29 cellular contexts compared by ENCODE assay signal in the genomic region with DNA sequence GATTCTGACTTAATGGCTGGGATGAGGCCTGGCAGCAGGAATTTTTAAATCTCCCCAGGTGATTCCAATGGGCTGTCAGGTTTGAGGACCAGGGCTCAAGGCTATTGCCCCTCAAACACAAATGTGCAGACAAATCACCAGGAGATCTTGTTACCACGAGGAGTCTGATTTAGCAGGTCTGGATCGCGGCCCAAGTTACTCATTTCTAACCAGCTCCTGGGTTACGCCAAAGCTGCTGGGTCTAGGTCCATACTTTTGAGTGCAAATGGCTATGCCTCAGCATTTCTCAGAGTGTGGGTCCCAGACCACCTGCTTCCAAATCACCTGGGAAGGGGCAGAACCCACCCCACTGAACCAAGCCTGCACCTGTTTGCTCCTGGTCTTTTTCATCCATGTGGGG. TPM values are rescaled to one million over a fixed set of nuclear protein-coding genes. Genes with fewer than 3 reads are reported as not detected.
"Had no signal": no experiment of that assay in that cellular context is flagged by ENCODE, and none has a peak within 500 bp of the region (broad histone marks: within the 10 kb centered on the region; RNA-seq: fewer than 3 reads in every experiment).

No MANE protein-coding gene starts in this region.

- H3K9me3 ChIP-seq: left ventricle myocardium inferior, mucosa of descending colon, ovary, right atrium auricular region, right lobe of liver, tibial nerve, uterus had no signal

- H3K4me3 ChIP-seq: left ventricle myocardium inferior, lung, mucosa of descending colon, ovary, right atrium auricular region, right lobe of liver, smooth muscle cell, tibial nerve, uterus had no signal

- DNase-seq: hypothalamus; immature natural killer cell; left ventricle myocardium inferior; midbrain; mucosa of descending colon; naive thymus-derived CD4-positive, alpha-beta T cell; ovary; right lobe of liver; stimulated activated CD4-positive, alpha-beta T cell treated with anti-CD3 and anti-CD28 coated beads, Interleukin-1b, Interleukin-23, amount 100 ng/mL, for 48 hours; stimulated activated CD4-positive, alpha-beta T cell treated with anti-CD3 and anti-CD28 coated beads, Interleukin-2, amount 100 ng/mL, for 48 hours; stimulated activated CD4-positive, alpha-beta T cell treated with anti-CD3 and anti-CD28 coated beads, Interleukin-4, amount 100 ng/mL, for 4 hours; stimulated activated CD8-positive, alpha-beta memory T cell treated with anti-CD3 and anti-CD28 coated beads, Interleukin-4, amount 100 ng/mL, for 48 hours; stimulated activated naive CD4-positive, alpha-beta T cell treated with Interleukin-2 at 50 U/mL for 16 hours; stimulated activated naive CD8-positive, alpha-beta T cell treated with anti-CD3 and anti-CD28 coated beads, Interleukin-15, amount 100 ng/mL, for 72 hours; substantia nigra; uterus had no signal

- H3K27ac ChIP-seq: ovary, right lobe of liver, uterus had no signal

- H3K4me2 ChIP-seq: smooth muscle cell had no signal

- H3K36me3 ChIP-seq: left ventricle myocardium inferior, ovary, right atrium auricular region, right lobe of liver, tibial nerve, uterus had no signal

- H3K27me3 ChIP-seq: ovary, right atrium auricular region, right lobe of liver, tibial nerve, uterus had no signal

- FAIRE-seq: islet of Langerhans had no signal

- H3K4me1 ChIP-seq: uterus had no signal

RNA-seq across cellular contexts. Expression of gene CNGB1, which starts 33.1 kb away (rescaled TPM):
- total RNA-seq: kidney epithelial cell; left ventricle myocardium inferior; lower leg skin; mesenteric fat pad; myocyte; naive thymus-derived CD4-positive, alpha-beta T cell; natural killer cell treated with Interleukin-12 subunit alpha and Interleukin-12 subunit beta and Interleukin-15 and Interleukin-18, amount 100 ng/mL, for 72 hours; omental fat pad; progenitor cell of endocrine pancreas; right atrium auricular region; right lobe of liver; skeletal muscle tissue; smooth muscle cell; tibial nerve; uterus had no signal
- polyA plus RNA-seq: immature natural killer cell; naive thymus-derived CD4-positive, alpha-beta T cell; ovary; smooth muscle cell had no signal
